10 cellular contexts compared by ENCODE assay signal in the genomic region with DNA sequence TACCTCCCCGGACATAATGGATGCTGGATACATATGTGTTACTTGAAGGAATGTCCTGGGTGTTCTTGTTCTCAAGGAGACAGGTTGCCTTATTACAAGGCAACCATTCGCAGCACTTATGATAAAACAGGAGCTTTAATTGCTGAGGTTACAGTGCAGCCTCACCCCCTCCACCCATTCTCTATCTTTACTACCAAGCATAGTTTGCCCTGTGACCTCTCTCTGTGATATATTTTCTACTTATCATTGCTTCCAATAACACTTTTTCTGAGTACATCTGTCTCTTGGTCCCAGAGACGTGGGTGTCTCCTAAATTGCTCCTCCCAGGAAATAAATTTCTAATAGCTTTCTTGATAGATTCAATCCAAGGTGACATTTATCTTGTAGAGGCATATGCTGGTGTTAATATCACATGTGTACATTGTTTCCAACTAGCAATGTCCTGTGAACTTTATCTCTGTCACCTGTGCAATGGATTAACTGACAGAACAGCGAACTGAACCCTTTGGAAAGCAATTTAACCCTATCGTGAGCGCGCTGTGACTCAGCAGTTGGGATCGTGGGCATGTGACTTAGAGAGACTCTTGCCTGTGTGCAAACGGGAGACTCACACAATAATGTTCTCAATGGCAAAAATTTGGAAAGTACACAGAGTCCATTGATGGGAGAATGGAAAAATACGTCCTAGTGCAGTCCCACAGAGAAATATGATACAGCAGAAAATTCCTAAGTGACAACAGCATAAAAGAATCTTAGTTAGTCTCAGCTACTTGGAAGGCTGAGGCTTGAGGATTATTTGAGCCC. TPM values are rescaled to one million over a fixed set of nuclear protein-coding genes. Genes with fewer than 3 reads are reported as not detected.
DNase-seq lines count a peak whose midpoint lies in the region; ATAC-seq, FAIRE-seq and TF ChIP-seq lines count a peak whose summit lies in the region.
"Had no signal": no experiment of that assay in that cellular context is flagged by ENCODE, and none has a peak within 500 bp of the region (broad histone marks: within the 10 kb centered on the region; RNA-seq: fewer than 3 reads in every experiment).

No MANE protein-coding gene starts in this region.

- ATAC-seq in GM23338 (no peak), HG03442 (IDR thresholded peaks at IDR 0.05; ENCODE audit: unreplicated experiment) (no peak)
- ATAC-seq: naive thymus-derived CD4-positive, alpha-beta T cell had no signal

- H4K20me1 ChIP-seq in GM23338 (replicated peaks; ENCODE audit: insufficient read depth): no peaks in the 10 kb centered on the region

- H3K27ac ChIP-seq in GM23338 (ENCODE audit: low read depth) (no peak overlapping the region), SJCRH30 (peak overlapping the region; percentile 88)

- H3K27me3 ChIP-seq in GM23338 (ENCODE audit: insufficient read depth): no peaks in the 10 kb centered on the region
- H3K27me3 ChIP-seq in SJCRH30: no peaks in the 10 kb centered on the region
- no peaks in the 10 kb centered on the region for H3K27me3 ChIP-seq in BE2C

- TF ChIP-seq CTCF in GM23338 (conservative IDR thresholded peaks at IDR 0.05; ENCODE audit: low read depth in 2 of 2) (no peak), fibroblast of mammary gland (conservative IDR thresholded peaks at IDR 0.05; ENCODE audit: control insufficient read depth, insufficient read depth, low read depth, low read length) (no peak), BE2C (IDR thresholded peaks at IDR 0.05; ENCODE audit: low read depth, low read length) (no peak), D721Med (IDR thresholded peaks at IDR 0.05; ENCODE audit: insufficient read depth, missing control alignments) (no peak)

- H3K9me3 ChIP-seq in SJCRH30 (replicated peaks): no peaks in the 10 kb centered on the region
- H3K9me3 ChIP-seq in BE2C: no peaks in the 10 kb centered on the region

- peaks cover 10% of the 10 kb centered on the region for H3K27me3 Mint-ChIP-seq in GM23338 (ENCODE audit: insufficient read depth, low read depth, poor library complexity)

- H3K9me2 ChIP-seq in GM23338 (ENCODE audit: insufficient read depth): no peaks in the 10 kb centered on the region

- FAIRE-seq in D721Med (lab: Jason Lieb, UNC): no peak

- no peak overlapping the region for H3K4me2 ChIP-seq in GM23338

- no peak overlapping the region for H3K4me3 Mint-ChIP-seq in GM23338
- H3K4me3 Mint-ChIP-seq: endodermal cell; naive thymus-derived CD4-positive, alpha-beta T cell had no signal

- H2AFZ ChIP-seq in GM23338: peak overlapping the region; percentile 74

- H3K27ac Mint-ChIP-seq in GM23338: no peak overlapping the region
- H3K27ac Mint-ChIP-seq: endodermal cell; naive thymus-derived CD4-positive, alpha-beta T cell had no signal

- peaks cover 5% of the 10 kb centered on the region; the same call in 2 of the 3 replicates for H3K4me1 Mint-ChIP-seq in GM23338
- H3K4me1 Mint-ChIP-seq: endodermal cell had no signal

- no peaks in the 10 kb centered on the region for H3K36me3 Mint-ChIP-seq in GM23338 (ENCODE audit: low read depth)
- H3K36me3 Mint-ChIP-seq: naive thymus-derived CD4-positive, alpha-beta T cell had no signal

- H3K4me1 ChIP-seq in GM23338 (ENCODE audit: insufficient read depth): peaks cover 4% of the 10 kb centered on the region; the same call in 1 of the 2 replicates
- H3K4me1 ChIP-seq in SJCRH30: peaks cover 17% of the 10 kb centered on the region
- H3K4me1 ChIP-seq in BE2C: peaks cover 5% of the 10 kb centered on the region

- no peaks in the 10 kb centered on the region for H3K79me2 ChIP-seq in GM23338 (replicated peaks; ENCODE audit: insufficient read depth)

- no peaks in the 10 kb centered on the region for H3F3A ChIP-seq in GM23338 (replicated peaks; ENCODE audit: low read depth)

- no peak for DNase-seq in GM23338 (ENCODE audit: low spot score)
- DNase-seq in SJCRH30: peak; percentile 69 to 82
- peak; percentile 84 for DNase-seq in fibroblast of mammary gland (ENCODE audit: low read depth)
- DNase-seq in skeletal muscle cell (ENCODE audit: low read depth): peak; percentile 33
- no peak for DNase-seq in BE2C
- DNase-seq in amygdala (lab: John Stamatoyannopoulos, UW): no peak
- no peak for DNase-seq in D721Med (ENCODE audit: insufficient read length, low spot score)
- DNase-seq: endodermal cell; naive thymus-derived CD4-positive, alpha-beta T cell had no signal

- H3K9me3 Mint-ChIP-seq in GM23338: no peaks in the 10 kb centered on the region
- H3K9me3 Mint-ChIP-seq: endodermal cell; naive thymus-derived CD4-positive, alpha-beta T cell had no signal

- H3K36me3 ChIP-seq in GM23338 (ENCODE audit: insufficient read depth) (no peaks in the 10 kb centered on the region), SJCRH30 (no peaks in the 10 kb centered on the region), BE2C (no peaks in the 10 kb centered on the region)

- H3K4me3 ChIP-seq in GM23338 (no peak overlapping the region), SJCRH30 (peak overlapping the region; percentile 14), fibroblast of mammary gland (ENCODE audit: control insufficient read depth, low read depth, low read length) (no peak overlapping the region), skeletal muscle cell (ENCODE audit: low read depth, low read length) (no peak overlapping the region), BE2C (ENCODE audit: low read depth, low read length) (no peak overlapping the region)

TF ChIP-seq in GM23338, 12 proteins besides CTCF, POLR2A, EP300 and RAD21:
- no peak for TF ChIP-seq POLR2AphosphoS5 (IDR thresholded peaks at IDR 0.05; ENCODE audit: low read depth)

RNA-seq across cellular contexts. Expression of gene MAP2K2, which starts 6.9 kb away (rescaled TPM):
- total RNA-seq in GM23338 (2014; rRNA removed; shearing (Covaris generic)): 140 and 151 TPM in 2 replicates
- 99.7 and 108 TPM in 2 replicates for polyA plus RNA-seq in GM23338 (2016; fragmentation: Nextera tagmentation; extraction: Ambion mirVana)
- 118 and 122 TPM in 2 replicates for total RNA-seq in SJCRH30 (2014; rRNA removed; shearing (Covaris generic))
- 120 TPM for polyA plus RNA-seq in BE2C (2012; ENCODE audit: insufficient read depth, insufficient read length, low read depth)

RNA-seq across cellular contexts. Expression of gene CREB3L3, which starts 22.6 kb away (rescaled TPM):
- not detected in 2 replicates for total RNA-seq in GM23338 (2014; rRNA removed; shearing (Covaris generic))
- 0.26 and 0.42 TPM in 2 replicates for polyA plus RNA-seq in GM23338 (2016; fragmentation: Nextera tagmentation; extraction: Ambion mirVana)
- not detected in 2 replicates for total RNA-seq in SJCRH30 (2014; rRNA removed; shearing (Covaris generic))
- polyA plus RNA-seq in BE2C (2012; ENCODE audit: insufficient read depth, insufficient read length, low read depth): not detected
- total RNA-seq: naive thymus-derived CD4-positive, alpha-beta T cell had no signal
- polyA plus RNA-seq: naive thymus-derived CD4-positive, alpha-beta T cell had no signal

RNA-seq across cellular contexts. Expression of gene SIRT6, which starts 51.5 kb away (rescaled TPM):
- total RNA-seq in GM23338 (2014; rRNA removed; shearing (Covaris generic)): 15.8 and 26.7 TPM in 2 replicates
- 18.9 and 19.3 TPM in 2 replicates for polyA plus RNA-seq in GM23338 (2016; fragmentation: Nextera tagmentation; extraction: Ambion mirVana)
- 11.3 and 14.0 TPM in 2 replicates for total RNA-seq in SJCRH30 (2014; rRNA removed; shearing (Covaris generic))
- 122 TPM for polyA plus RNA-seq in BE2C (2012; ENCODE audit: insufficient read depth, insufficient read length, low read depth)

RNA-seq across cellular contexts. Expression of gene ANKRD24, which starts 51.7 kb away (rescaled TPM):
- 13.4 and 18.0 TPM in 2 replicates for total RNA-seq in GM23338 (2014; rRNA removed; shearing (Covaris generic))
- polyA plus RNA-seq in GM23338 (2016; fragmentation: Nextera tagmentation; extraction: Ambion mirVana): 3.7 and 4.5 TPM in 2 replicates
- total RNA-seq in SJCRH30 (2014; rRNA removed; shearing (Covaris generic)): 0.05 and 0.45 TPM in 2 replicates
- 0.40 TPM for polyA plus RNA-seq in BE2C (2012; ENCODE audit: insufficient read depth, insufficient read length, low read depth)

Comparison
In these comparisons a context has a peak if more than half of its experiments do, and no peak if none do; other contexts are left out.
1. DNase-seq: peak in SJCRH30 (2 of 2), fibroblast of mammary gland (single experiment) and skeletal muscle cell (single experiment); none in GM23338 (single experiment), BE2C (single experiment), amygdala (0 of 56) and D721Med (single experiment).